Comparison of ENCODE assay signal across 10 cellular contexts in the genomic region with DNA sequence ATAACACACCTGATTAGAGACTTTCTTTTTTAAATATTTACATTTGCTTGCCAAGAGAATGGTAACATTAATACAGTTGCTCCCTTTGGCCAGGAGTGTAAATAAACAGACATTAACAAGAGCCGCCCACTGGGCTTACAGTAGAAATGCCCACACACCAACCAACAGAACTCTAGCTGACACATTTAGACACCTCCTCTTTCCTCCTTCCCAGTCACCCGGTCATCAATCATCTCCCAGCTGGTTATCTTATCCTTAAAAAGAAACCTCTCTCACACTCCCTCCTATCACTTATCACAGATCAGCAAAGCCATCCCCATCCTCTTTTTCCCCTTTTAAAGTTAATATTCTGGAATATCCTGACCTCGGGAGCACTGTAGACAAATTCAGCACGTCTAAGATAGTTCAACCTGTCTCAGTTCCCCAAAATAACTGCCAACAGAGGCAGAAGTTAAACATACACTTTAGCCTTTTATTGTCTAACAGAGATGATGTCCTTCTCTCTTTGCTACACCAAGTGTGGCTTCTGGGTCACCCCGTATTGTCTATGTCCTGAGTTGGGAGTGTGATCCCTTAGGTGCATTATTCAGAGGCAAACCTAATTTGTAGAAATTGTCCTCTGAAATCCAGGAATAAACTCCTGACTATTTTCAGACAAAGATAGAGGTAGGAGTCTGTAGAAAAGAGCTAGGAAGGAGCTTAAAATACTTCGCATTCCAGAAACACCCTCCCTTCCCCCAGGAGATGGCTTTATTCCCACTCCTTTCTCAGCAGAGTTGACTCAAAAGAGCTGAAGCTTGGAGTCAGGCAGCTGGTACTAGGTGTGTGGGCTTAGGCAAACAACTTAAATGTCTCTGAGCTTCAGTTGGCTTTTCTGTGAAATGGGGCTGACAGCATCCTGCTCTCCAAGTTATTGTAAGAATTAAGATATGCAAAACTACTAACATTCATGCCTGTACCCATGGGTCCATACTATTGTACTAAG. TPM values are rescaled to one million over a fixed set of nuclear protein-coding genes. Genes with fewer than 3 reads are reported as not detected.
DNase-seq lines count a peak whose midpoint lies in the region; ATAC-seq, FAIRE-seq and TF ChIP-seq lines count a peak whose summit lies in the region.
"Had no signal": no experiment of that assay in that cellular context is flagged by ENCODE, and none has a peak within 500 bp of the region (broad histone marks: within the 10 kb centered on the region; RNA-seq: fewer than 3 reads in every experiment).

No MANE protein-coding gene starts in this region.

- ATAC-seq in GM12878 (peak; percentile 74), HG03521 (IDR thresholded peaks at IDR 0.05; ENCODE audit: unreplicated experiment) (no peak), GM19023 (IDR thresholded peaks at IDR 0.05; ENCODE audit: unreplicated experiment) (no peak), GM21737 (IDR thresholded peaks at IDR 0.05; ENCODE audit: unreplicated experiment) (no peak)

- TF ChIP-seq RAD21 in GM12878 (IDR thresholded peaks at IDR 0.05; ENCODE audit: insufficient read depth, low read depth, low read length) (no peak), liver (IDR thresholded peaks at IDR 0.05) (no peak)

- no peaks in the 10 kb centered on the region for H3K36me3 ChIP-seq in GM12878 (ENCODE audit: control insufficient read depth in 2 of 2, insufficient read depth in 2 of 2, low read length in 1 of 2)
- H3K36me3 ChIP-seq in liver (ENCODE audit: control insufficient read depth in 4 of 4, insufficient read depth in 3 of 4, low read depth in 1 of 4, low read length in 3 of 4): peaks cover 0 to 5% (median 1%) of the 10 kb centered on the region in 4 donors

- SMC1A ChIA-PET in GM12878 (lab: Charles Lee; ENCODE audit: uncharacterized antibody, unreplicated experiment): interaction anchor here (0.7 to 2.1 kb wide), 8 partner anchors 8 to 121 kb away, joined by 3 to 8 read pairs (median 3); partner anchors contain the start of gene MYCL

- WGBS in GM12878 (ENCODE audit: insufficient coverage, insufficient replicate concordance, low lambda C conversion rate, missing lambda C conversion rate): 22% methylated on average over 6 of the region's 6 CpGs
- WGBS in liver: 15% methylated on average over 6 of the region's 6 CpGs

- H3K4me3 ChIP-seq in GM12878: no peak overlapping the region
- no peak overlapping the region for H3K4me3 ChIP-seq in liver (ENCODE audit: low read depth in 1 of 3, low read length in 3 of 3)

- peaks cover 70% of the 10 kb centered on the region for H3K27me3 Mint-ChIP-seq in Calu3 (ENCODE audit: unreplicated experiment)
- peaks cover 67% of the 10 kb centered on the region for H3K27me3 Mint-ChIP-seq in activated T-helper 1 cell treated with anti-CD3 and anti-CD28 coated beads, Interleukin-12 subunit alpha, Interleukin-12 subunit beta, Interleukin-2, Interleukin-4 antibody, amounts not matched to agents 30 ng/mL and 10 ng/mL and 1 ng/mL, durations not matched to agents 14 hours and 24 hours and 36 hours (ENCODE audit: insufficient read depth)

- no peak overlapping the region for H3K4me3 Mint-ChIP-seq in Calu3 (ENCODE audit: low read depth, unreplicated experiment)
- no peak overlapping the region for H3K4me3 Mint-ChIP-seq in activated T-helper 1 cell treated with anti-CD3 and anti-CD28 coated beads, Interleukin-12 subunit alpha, Interleukin-12 subunit beta, Interleukin-2, Interleukin-4 antibody, amounts not matched to agents 30 ng/mL and 10 ng/mL and 1 ng/mL, durations not matched to agents 14 hours and 24 hours and 36 hours
- H3K4me3 Mint-ChIP-seq: stimulated activated naive CD8-positive, alpha-beta T cell treated with anti-CD3 and anti-CD28 coated beads, Interleukin-15, Interleukin-2, amounts not matched to agents 100 ng/mL and 50 ng/mL, for 24 hours had no signal

- H3K27ac Mint-ChIP-seq in Calu3 (ENCODE audit: unreplicated experiment): no peak overlapping the region
- H3K27ac Mint-ChIP-seq in activated T-helper 1 cell treated with anti-CD3 and anti-CD28 coated beads, Interleukin-12 subunit alpha, Interleukin-12 subunit beta, Interleukin-2, Interleukin-4 antibody, amounts not matched to agents 30 ng/mL and 10 ng/mL and 1 ng/mL, durations not matched to agents 14 hours and 24 hours and 36 hours: no peak overlapping the region
- H3K27ac Mint-ChIP-seq: stimulated activated naive CD8-positive, alpha-beta T cell treated with anti-CD3 and anti-CD28 coated beads, Interleukin-15, Interleukin-2, amounts not matched to agents 100 ng/mL and 50 ng/mL, for 24 hours had no signal

- H3K36me3 Mint-ChIP-seq in Calu3 (ENCODE audit: insufficient read depth, unreplicated experiment): no peaks in the 10 kb centered on the region
- H3K36me3 Mint-ChIP-seq in activated T-helper 1 cell treated with anti-CD3 and anti-CD28 coated beads, Interleukin-12 subunit alpha, Interleukin-12 subunit beta, Interleukin-2, Interleukin-4 antibody, amounts not matched to agents 30 ng/mL and 10 ng/mL and 1 ng/mL, durations not matched to agents 14 hours and 24 hours and 36 hours (ENCODE audit: low read depth): no peaks in the 10 kb centered on the region

- BruUV-seq in Calu3 (replicated peaks; lab: Mats Ljungman, UMichigan) (no TSS peak), GM12878 (replicated peaks; lab: Mats Ljungman, UMichigan) (no TSS peak)

- DNase-seq in Calu3 (peak; percentile 24), NCI-H1105 (lab: John Stamatoyannopoulos, UW) (peak; percentile 36), GM12878 (ENCODE audit: low read depth, low spot score) (no peak)
- no peak for DNase-seq in activated T-helper 1 cell treated with anti-CD3 and anti-CD28 coated beads, Interleukin-12 subunit alpha, Interleukin-12 subunit beta, Interleukin-2, Interleukin-4 antibody, amounts not matched to agents 30 ng/mL and 10 ng/mL and 1 ng/mL, durations not matched to agents 14 hours and 24 hours and 36 hours (ENCODE audit: low spot score)

- no peak for FAIRE-seq in GM12878 (lab: Jason Lieb, UNC)
- FAIRE-seq: colon had no signal

- POLR2A ChIA-PET in GM12878 (lab: Charles Lee): interaction anchor here (0.8 to 4.3 kb wide), 4 partner anchors 9 to 147 kb away, joined by 3 to 24 read pairs (median 4); partner anchors contain the start of gene TRIT1

- H3K9me3 ChIP-seq in GM12878 (replicated peaks; ENCODE audit: control insufficient read depth, insufficient read depth, low read length) (no peaks in the 10 kb centered on the region), liver (ENCODE audit: control insufficient read depth in 4 of 4, low read length in 3 of 4) (no peaks in the 10 kb centered on the region)

- H3K9ac ChIP-seq in GM12878 (ENCODE audit: control insufficient read depth, insufficient read depth, low read length) (no peak overlapping the region), liver (ENCODE audit: low read depth in 1 of 2, low read length in 2 of 2) (no peak overlapping the region)

- H3K4me1 ChIP-seq in GM12878 (ENCODE audit: control insufficient read depth, insufficient read depth, low read length): peaks cover 11% of the 10 kb centered on the region
- H3K4me1 ChIP-seq in liver (ENCODE audit: control insufficient read depth in 4 of 4, insufficient read depth in 4 of 4, low read length in 3 of 4): peaks cover 2 to 19% (median 13%) of the 10 kb centered on the region in 4 donors

- CTCF ChIA-PET in Calu3 (lab: Charles Lee): interaction anchor here (1.5 to 2.4 kb wide), 2 partner anchors 9 to 26 kb away, joined by 6 to 11 read pairs; partner anchors contain the start of gene MYCL
- CTCF ChIA-PET in GM12878 (lab: Yijun Ruan, JAX): interaction anchor here (0.8 to 4.2 kb wide), 10 partner anchors 10 to 139 kb away, joined by 3 to 21 read pairs (median 4); partner anchors contain the start of gene MYCL

- H3K9me3 Mint-ChIP-seq in Calu3 (ENCODE audit: low read depth, unreplicated experiment): no peaks in the 10 kb centered on the region
- H3K9me3 Mint-ChIP-seq in activated T-helper 1 cell treated with anti-CD3 and anti-CD28 coated beads, Interleukin-12 subunit alpha, Interleukin-12 subunit beta, Interleukin-2, Interleukin-4 antibody, amounts not matched to agents 30 ng/mL and 10 ng/mL and 1 ng/mL, durations not matched to agents 14 hours and 24 hours and 36 hours: no peaks in the 10 kb centered on the region
- H3K9me3 Mint-ChIP-seq: stimulated activated naive CD8-positive, alpha-beta T cell treated with anti-CD3 and anti-CD28 coated beads, Interleukin-15, Interleukin-2, amounts not matched to agents 100 ng/mL and 50 ng/mL, for 24 hours had no signal

- H2AFZ ChIP-seq in GM12878 (ENCODE audit: control insufficient read depth, low read depth, low read length): peak overlapping the region; percentile 41

- in situ Hi-C loops in GM12878 (cut with MboI): no loop called here

- peak overlapping the region; percentile 65 for H3K4me2 ChIP-seq in GM12878 (ENCODE audit: control insufficient read depth, insufficient read depth)

- RAD21 ChIA-PET in GM12878 (lab: Charles Lee; ENCODE audit: unreplicated experiment): interaction anchor here (1.5 to 2.0 kb wide), 3 partner anchors 9 to 139 kb away, joined by 4 to 8 read pairs (median 8); partner anchors contain the start of gene MYCL

- H4K20me1 ChIP-seq in GM12878 (ENCODE audit: control insufficient read depth, insufficient read depth): no peaks in the 10 kb centered on the region

- H3K4me1 Mint-ChIP-seq in Calu3 (ENCODE audit: low read depth, unreplicated experiment): peaks cover 18% of the 10 kb centered on the region
- peaks cover 5% of the 10 kb centered on the region for H3K4me1 Mint-ChIP-seq in activated T-helper 1 cell treated with anti-CD3 and anti-CD28 coated beads, Interleukin-12 subunit alpha, Interleukin-12 subunit beta, Interleukin-2, Interleukin-4 antibody, amounts not matched to agents 30 ng/mL and 10 ng/mL and 1 ng/mL, durations not matched to agents 14 hours and 24 hours and 36 hours (ENCODE audit: low read depth)

- peaks cover 1 to 3% of the 10 kb centered on the region in 2 experiments; a peak in 2 of 4 replicates for H3K27me3 ChIP-seq in GM12878 (replicated peaks in 1 of 2; ENCODE audit: control insufficient read depth in 2 of 2, insufficient read depth in 2 of 2, low read length in 1 of 2)
- H3K27me3 ChIP-seq in liver (ENCODE audit: control insufficient read depth in 4 of 4, insufficient read depth in 4 of 4, low read length in 3 of 4): no peaks in the 10 kb centered on the region

- no peak for TF ChIP-seq CTCF in Calu3 (IDR thresholded peaks at IDR 0.05; ENCODE audit: unreplicated experiment)
- no peak for TF ChIP-seq CTCF in GM12878 (IDR thresholded peaks at IDR 0.05 in 2 of 3, conservative IDR thresholded peaks at IDR 0.05 in 1 of 3; ENCODE audit: control insufficient read depth in 2 of 3, extremely low read depth in 1 of 3, insufficient read depth in 1 of 3, low read depth in 3 of 3, low read length in 3 of 3)
- TF ChIP-seq CTCF in liver (IDR thresholded peaks at IDR 0.05; ENCODE audit: low read depth, low read length, missing input control): no peak

- TF ChIP-seq POLR2A in GM12878 (IDR thresholded peaks at IDR 0.05; ENCODE audit: low read depth, low read length): no peak

- intact Hi-C loops in Calu3 (cut with micrococcal nuclease; ENCODE audit: unreplicated experiment): no loop called here
- intact Hi-C loops in GM12878 (cut with micrococcal nuclease; ENCODE audit: unreplicated experiment): no loop called here
- intact Hi-C loops in activated T-helper 1 cell treated with anti-CD3 and anti-CD28 coated beads, Interleukin-12 subunit alpha, Interleukin-12 subunit beta, Interleukin-2, Interleukin-4 antibody, amounts not matched to agents 30 ng/mL and 10 ng/mL and 1 ng/mL, durations not matched to agents 14 hours and 24 hours and 36 hours (cut with micrococcal nuclease): no loop called here

- no peak overlapping the region for H3K27ac ChIP-seq in GM12878 (ENCODE audit: control insufficient read depth, insufficient read depth)
- H3K27ac ChIP-seq in liver (ENCODE audit: low read depth in 1 of 2, low read length in 2 of 2): peak overlapping the region; percentile 28 to 33

- TF ChIP-seq EP300 in GM12878 (IDR thresholded peaks at IDR 0.05; ENCODE audit: borderline replicate concordance in 1 of 2, control insufficient read depth in 1 of 2, low read depth in 2 of 2, low read length in 2 of 2): no peak

- no peaks in the 10 kb centered on the region for H3K79me2 ChIP-seq in GM12878 (ENCODE audit: control insufficient read depth, insufficient read depth, low read length)

RNA-seq across cellular contexts. Expression of gene MYCL, which starts 8.8 kb away (rescaled TPM):
- total RNA-seq in Calu3 (2022) (0.59 and 0.78 TPM in 2 replicates), GM12878 (2014; rRNA removed) (0.79 and 0.98 TPM in 2 replicates), GM12878 (2014; rRNA removed; fragmentation: Illumina TruSeq; extraction: Trizol) (0.46 and 0.49 TPM in 2 replicates), GM12878 (2021) (1.4 and 1.7 TPM in 2 replicates), liver (1 to 10 TPM; 1.8 to 6.6 TPM)
- total RNA-seq in GM12878 (2013; cell fraction: nucleolus; rRNA removed): 1.6 and 2.2 TPM in 2 replicates
- 0.72 TPM for polyA plus RNA-seq in GM12878 (2011; ENCODE audit: low read depth)
- polyA plus RNA-seq in GM12878 (2011; rRNA removed) (0.22 and 0.37 TPM in 2 replicates), GM12878 (2014; fragmentation: Illumina TruSeq; extraction: Trizol) (0.67 and 0.75 TPM in 2 replicates), GM12878 (2014; fragmentation: Nextera tagmentation; extraction: Ambion mirVana) (under 1 TPM; 0.11 to 0.26 TPM), GM12878 (2014; rRNA removed) (0.24 and 0.77 TPM in 2 replicates), GM12878 (2016; fragmentation: Nextera tagmentation; extraction: Ambion mirVana) (under 1 TPM in 1 of 2 experiments, not detected in 1; 0.40 TPM), liver (1 to 10 TPM; 2.4 to 2.6 TPM)
- 0.19 and 0.25 TPM in 2 replicates for polyA plus RNA-seq in GM12878 (2011; cell fraction: cytosol; rRNA removed)
- 0.13 and 0.23 TPM in 2 replicates for polyA plus RNA-seq in GM12878 (2011; cell fraction: nucleus; rRNA removed)
- 0.72 and 1.2 TPM in 2 replicates for polyA plus RNA-seq in GM12878 (2012)
- 0.05 and 0.44 TPM in 2 replicates for polyA minus RNA-seq in GM12878 (2011; rRNA and poly(A)+ RNA removed)
- polyA minus RNA-seq in GM12878 (2011; cell fraction: cytosol; rRNA and poly(A)+ RNA removed): not detected in 2 replicates
- 0.67 and 0.73 TPM in 2 replicates for polyA minus RNA-seq in GM12878 (2011; cell fraction: nucleus; rRNA and poly(A)+ RNA removed)
- total RNA-seq in activated T-helper 1 cell treated with anti-CD3 and anti-CD28 coated beads, Interleukin-12 subunit alpha, Interleukin-12 subunit beta, Interleukin-2, Interleukin-4 antibody, amounts not matched to agents 30 ng/mL and 10 ng/mL and 1 ng/mL, durations not matched to agents 14 hours and 24 hours and 36 hours: 0.56 and 0.62 TPM in 2 replicates

RNA-seq across cellular contexts. Expression of gene TRIT1, which starts 9.6 kb away (rescaled TPM):
- 17.6 and 21.8 TPM in 2 replicates for total RNA-seq in Calu3 (2022)
- total RNA-seq in GM12878 (2013; cell fraction: nucleolus; rRNA removed): 80.4 and 83.6 TPM in 2 replicates
- 29.0 and 33.4 TPM in 2 replicates for total RNA-seq in GM12878 (2014; rRNA removed)
- total RNA-seq in GM12878 (2014; rRNA removed; fragmentation: Illumina TruSeq; extraction: Trizol): 27.9 and 32.2 TPM in 2 replicates
- total RNA-seq in GM12878 (2021): 20.5 and 22.8 TPM in 2 replicates
- polyA plus RNA-seq in GM12878 (2011; ENCODE audit: low read depth): 16.0 TPM
- 35.8 and 52.4 TPM in 2 replicates for polyA plus RNA-seq in GM12878 (2011; rRNA removed)
- 16.4 and 16.9 TPM in 2 replicates for polyA plus RNA-seq in GM12878 (2011; cell fraction: cytosol; rRNA removed)
- polyA plus RNA-seq in GM12878 (2011; cell fraction: nucleus; rRNA removed): 32.5 and 41.6 TPM in 2 replicates
- 19.0 and 19.4 TPM in 2 replicates for polyA plus RNA-seq in GM12878 (2012)
- 27.5 and 34.4 TPM in 2 replicates for polyA plus RNA-seq in GM12878 (2014; fragmentation: Illumina TruSeq; extraction: Trizol)
- polyA plus RNA-seq in GM12878 (2014; fragmentation: Nextera tagmentation; extraction: Ambion mirVana): 10 to 100 TPM; 13.2 to 17.1 TPM
- polyA plus RNA-seq in GM12878 (2014; rRNA removed): 24.5 and 26.4 TPM in 2 replicates
- 10 to 100 TPM; 24.8 to 25.5 TPM for polyA plus RNA-seq in GM12878 (2016; fragmentation: Nextera tagmentation; extraction: Ambion mirVana)
- 20.5 and 22.1 TPM in 2 replicates for polyA minus RNA-seq in GM12878 (2011; rRNA and poly(A)+ RNA removed)
- 11.1 and 11.6 TPM in 2 replicates for polyA minus RNA-seq in GM12878 (2011; cell fraction: cytosol; rRNA and poly(A)+ RNA removed)
- 22.7 and 29.0 TPM in 2 replicates for polyA minus RNA-seq in GM12878 (2011; cell fraction: nucleus; rRNA and poly(A)+ RNA removed)
- total RNA-seq in liver: 10 to 100 TPM in 1 of 2 donors, 1 to 10 TPM in 1; 9.3 to 11.2 TPM
- polyA plus RNA-seq in liver: 1 to 10 TPM; 4.5 to 5.0 TPM
- 22.7 and 23.7 TPM in 2 replicates for total RNA-seq in activated T-helper 1 cell treated with anti-CD3 and anti-CD28 coated beads, Interleukin-12 subunit alpha, Interleukin-12 subunit beta, Interleukin-2, Interleukin-4 antibody, amounts not matched to agents 30 ng/mL and 10 ng/mL and 1 ng/mL, durations not matched to agents 14 hours and 24 hours and 36 hours

Comparison
In these comparisons a context has a peak if more than half of its experiments do, and no peak if none do; other contexts are left out.
1. DNase-seq: peak in Calu3 (single experiment) and NCI-H1105 (single experiment); none in GM12878 (single experiment) and activated T-helper 1 cell treated with anti-CD3 and anti-CD28 coated beads, Interleukin-12 subunit alpha, Interleukin-12 subunit beta, Interleukin-2, Interleukin-4 antibody, amounts not matched to agents 30 ng/mL and 10 ng/mL and 1 ng/mL, durations not matched to agents 14 hours and 24 hours and 36 hours (single experiment).